Comparison of ENCODE assay signal across 20 cellular contexts in genomic region chr1:84968101-84968500, GRCh38. TPM values are rescaled to one million over a fixed set of nuclear protein-coding genes. Genes with fewer than 3 reads are reported as not detected.
"Had no signal": no experiment of that assay in that cellular context is flagged by ENCODE, and none has a peak within 500 bp of the region (broad histone marks: within the 10 kb centered on the region; RNA-seq: fewer than 3 reads in every experiment).

No MANE protein-coding gene starts in this region.

- H3K9me3 ChIP-seq: left ventricle myocardium inferior, lower lobe of right lung, ovary, tibial nerve had no signal

- H3K27ac Mint-ChIP-seq: memory B cell, neural progenitor cell had no signal

- DNase-seq: dermis blood vessel endothelial cell; erythroblast; foreskin keratinocyte; head of caudate nucleus; left ventricle myocardium inferior; lower lobe of right lung; midbrain; naive thymus-derived CD8-positive, alpha-beta T cell; nucleus accumbens; ovary; right cardiac atrium; small intestine; stimulated activated CD4-positive, alpha-beta T cell treated with anti-CD3 and anti-CD28 coated beads, Interleukin-12 subunit alpha, Interleukin-12 subunit beta, amount 100 ng/mL, for 4 hours had no signal

- H3K27me3 Mint-ChIP-seq: memory B cell; naive thymus-derived CD8-positive, alpha-beta T cell; stimulated activated naive CD8-positive, alpha-beta T cell treated with anti-CD3 and anti-CD28 coated beads, Interleukin-15, Interleukin-2, amounts not matched to agents 100 ng/mL and 50 ng/mL, for 24 hours had no signal

- H3K27ac ChIP-seq: cardiac muscle cell, foreskin keratinocyte, hepatocyte, left ventricle myocardium inferior, lower lobe of right lung, neural progenitor cell, ovary, tibial nerve had no signal

- H3K4me3 ChIP-seq: cardiac muscle cell, hepatocyte, left ventricle myocardium inferior, lower lobe of right lung, neural progenitor cell, ovary, tibial nerve had no signal

- H3K36me3 Mint-ChIP-seq: naive thymus-derived CD8-positive, alpha-beta T cell; neural progenitor cell had no signal

- H3K27me3 ChIP-seq: cardiac muscle cell, foreskin keratinocyte, hepatocyte, neural progenitor cell, ovary, tibial nerve had no signal

- H3K4me3 Mint-ChIP-seq: memory B cell; naive thymus-derived CD8-positive, alpha-beta T cell; neural progenitor cell; stimulated activated naive CD8-positive, alpha-beta T cell treated with anti-CD3 and anti-CD28 coated beads, Interleukin-15, Interleukin-2, amounts not matched to agents 100 ng/mL and 50 ng/mL, for 24 hours had no signal

- H3K9me3 Mint-ChIP-seq: memory B cell; naive thymus-derived CD8-positive, alpha-beta T cell; neural progenitor cell; stimulated activated naive CD8-positive, alpha-beta T cell treated with anti-CD3 and anti-CD28 coated beads, Interleukin-15, Interleukin-2, amounts not matched to agents 100 ng/mL and 50 ng/mL, for 24 hours had no signal

- H3K36me3 ChIP-seq: cardiac muscle cell, left ventricle myocardium inferior, lower lobe of right lung, neural progenitor cell, ovary, tibial nerve had no signal

- H3K9ac ChIP-seq: neural progenitor cell had no signal

- H3K4me1 Mint-ChIP-seq: neural progenitor cell had no signal

- H3K4me1 ChIP-seq: foreskin keratinocyte, left ventricle myocardium inferior, lower lobe of right lung, neural progenitor cell, tibial nerve had no signal

RNA-seq across cellular contexts. Expression of gene MCOLN2, which starts 28.8 kb away (rescaled TPM):
- total RNA-seq: cardiac muscle cell, dermis blood vessel endothelial cell, temporal lobe had no signal
